Comparison of ENCODE assay signal across 11 cellular contexts in genomic region chr18:3265564-3266033, GRCh38. TPM values are rescaled to one million over a fixed set of nuclear protein-coding genes. Genes with fewer than 3 reads are reported as not detected.
A peak's percentile ranks its signal among the peaks of the same experiment; 100 is the strongest.
DNase-seq lines count a peak whose midpoint lies in the region; TF ChIP-seq lines count a peak whose summit lies in the region.
"Had no signal": no experiment of that assay in that cellular context is flagged by ENCODE, and none has a peak within 500 bp of the region (broad histone marks: within the 10 kb centered on the region; RNA-seq: fewer than 3 reads in every experiment).

No MANE protein-coding gene starts in this region.

- no peak overlapping the region for H4K8ac ChIP-seq in trophoblast cell (ENCODE audit: low read depth, low read length)

- no peak overlapping the region for H2BK5ac ChIP-seq in trophoblast cell (ENCODE audit: low read depth, low read length, poor library complexity)

- no peaks in the 10 kb centered on the region for H3K27me3 ChIP-seq in trophoblast cell (ENCODE audit: insufficient read depth, low read length)
- H3K27me3 ChIP-seq: esophagus muscularis mucosa, ovary had no signal

- DNase-seq in ELF-1 (ENCODE audit: low read depth, low spot score) (peak; percentile 66), SK-N-MC (ENCODE audit: low read depth, low spot score) (no peak), erythroblast (lab: John Stamatoyannopoulos, UW) (peak; percentile 28 to 29), trophoblast cell (peak in 1 of 2 donors; percentile 29), hypothalamus (lab: John Stamatoyannopoulos, UW) (no peak), NK-92 (lab: John Stamatoyannopoulos, UW; ENCODE audit: unreplicated experiment) (no peak), mucosa of gallbladder (ENCODE audit: low spot score) (no peak), GM10248 (ENCODE audit: extremely low spot score) (no peak)
- DNase-seq: HCEC 1CT, ovary had no signal

- H3K23ac ChIP-seq in trophoblast cell (ENCODE audit: low read length), result no peak overlapping the region

- no peak overlapping the region for H2BK120ac ChIP-seq in trophoblast cell (ENCODE audit: insufficient read depth, low read length, poor library complexity)

- no peak overlapping the region for H3K14ac ChIP-seq in trophoblast cell (ENCODE audit: low read length)

- peak overlapping the region; percentile 8 for H3K4me2 ChIP-seq in trophoblast cell (ENCODE audit: low read length)

- no peak overlapping the region for H3K9ac ChIP-seq in SK-N-MC (ENCODE audit: insufficient read length)
- H3K9ac ChIP-seq in trophoblast cell (ENCODE audit: low read length), result no peak overlapping the region

- H2AK5ac ChIP-seq in trophoblast cell (ENCODE audit: low read length), result no peak overlapping the region

- H4K12ac ChIP-seq in trophoblast cell (ENCODE audit: low read depth, low read length), result no peak overlapping the region

- WGBS in trophoblast cell (ENCODE audit: extremely low coverage, insufficient coverage, insufficient read length), result no CpG with 5 or more reads among the region's 3 CpGs

- peaks cover 16% of the 10 kb centered on the region for H3K79me1 ChIP-seq in trophoblast cell (ENCODE audit: low read length)

- no peak for TF ChIP-seq CTCF in GM10248 (IDR thresholded peaks at IDR 0.05; ENCODE audit: control extremely low read depth, extremely low read depth, low read depth, missing control alignments)

- no peak overlapping the region for H4K91ac ChIP-seq in trophoblast cell (ENCODE audit: low read depth, low read length)

- no peak overlapping the region for H2BK12ac ChIP-seq in trophoblast cell (ENCODE audit: low read length)

- no peak overlapping the region for H2AFZ ChIP-seq in trophoblast cell (ENCODE audit: insufficient read depth, low read length, poor library complexity)

- POLR2A ChIA-PET in GM10248 (lab: Yijun Ruan, JAX), result no interaction called here

- H3K36me3 ChIP-seq in SK-N-MC (ENCODE audit: insufficient read depth, low read length), result peaks cover 7% of the 10 kb centered on the region; the same call in 1 of the 2 replicates
- H3K36me3 ChIP-seq in trophoblast cell (ENCODE audit: control insufficient read depth in 1 of 2, insufficient read depth in 2 of 2, low read length in 2 of 2), result peaks cover 3 to 4% of the 10 kb centered on the region in 2 experiments
- H3K36me3 ChIP-seq: esophagus muscularis mucosa, ovary had no signal

- 0 out of 2 replicates have a peak overlapping the region, but pooled peaks have one; percentile 9 for H3K4me3 ChIP-seq in SK-N-MC
- H3K4me3 ChIP-seq in trophoblast cell (ENCODE audit: low read depth, low read length), result no peak overlapping the region
- H3K4me3 ChIP-seq: esophagus muscularis mucosa, ovary had no signal

- CTCF ChIA-PET in GM10248 (lab: Yijun Ruan, JAX), result interaction anchor here (1.0 to 1.3 kb wide), 3 partner anchors 11 to 400 kb away, joined by 3 read pairs; no protein-coding TSS in a partner anchor

- H3K4ac ChIP-seq in trophoblast cell (ENCODE audit: low read depth, low read length), result peak overlapping the region; percentile 94

- H3K9me3 ChIP-seq in SK-N-MC (ENCODE audit: low read depth, low read length) (no peaks in the 10 kb centered on the region), trophoblast cell (ENCODE audit: insufficient read depth, low read depth, low read length) (no peaks in the 10 kb centered on the region)
- H3K9me3 ChIP-seq: esophagus muscularis mucosa, ovary had no signal

- peaks cover 8 to 24% of the 10 kb centered on the region in 2 experiments for H3K4me1 ChIP-seq in trophoblast cell (ENCODE audit: control insufficient read depth in 1 of 2, insufficient read depth in 2 of 2, low read length in 2 of 2)

- H3K79me2 ChIP-seq in trophoblast cell (ENCODE audit: control insufficient read depth, insufficient read depth, low read length, poor library complexity), result peaks cover 33% of the 10 kb centered on the region

- no peak overlapping the region for H3K18ac ChIP-seq in trophoblast cell (ENCODE audit: low read length)

- no peak overlapping the region for H3K27ac ChIP-seq in SK-N-MC
- no peak overlapping the region for H3K27ac ChIP-seq in trophoblast cell (ENCODE audit: low read depth, low read length)
- H3K27ac ChIP-seq: esophagus muscularis mucosa, ovary had no signal

- TF ChIP-seq POLR2A in erythroblast (IDR thresholded peaks at IDR 0.05; ENCODE audit: low read length), result no peak

RNA-seq across cellular contexts. Expression of gene MYL12B, which starts 3.7 kb away (rescaled TPM):
- polyA plus RNA-seq in trophoblast cell (2013), result 559 and 577 TPM in 2 replicates
- 342 TPM for total RNA-seq in mucosa of gallbladder

RNA-seq across cellular contexts. Expression of gene MYL12A, which starts 18.0 kb away (rescaled TPM):
- polyA plus RNA-seq in trophoblast cell (2013), result 475 and 498 TPM in 2 replicates
- total RNA-seq in mucosa of gallbladder, result 369 TPM

RNA-seq across cellular contexts. Expression of gene MYOM1, which starts 45.8 kb away (rescaled TPM):
- 0.08 and 0.15 TPM in 2 replicates for polyA plus RNA-seq in trophoblast cell (2013)
- 138 TPM for total RNA-seq in mucosa of gallbladder

Comparison
In these comparisons a context has a peak if more than half of its experiments do, and no peak if none do; other contexts are left out.
1. DNase-seq: peak in ELF-1 (single experiment) and erythroblast (2 of 2); none in SK-N-MC (single experiment), hypothalamus (0 of 51), NK-92 (single experiment), mucosa of gallbladder (single experiment) and GM10248 (single experiment).